7 cellular contexts compared by ENCODE assay signal in genomic region chr1:93056649-93057048, GRCh38.
"Had no signal": no experiment of that assay in that cellular context is flagged by ENCODE, and none has a peak within 500 bp of the region (broad histone marks: within the 10 kb centered on the region; RNA-seq: fewer than 3 reads in every experiment).

No MANE protein-coding gene starts in this region.

- H3K27ac ChIP-seq: GM23248, HL-60 had no signal

- H2AFZ ChIP-seq: GM23248 had no signal

- H3K4me1 ChIP-seq: HAP-1 had no signal

- H3K36me3 ChIP-seq: HAP-1 had no signal

- FAIRE-seq: H54, HepG2 had no signal

- DNase-seq: GOT3 had no signal

- H3K4me3 ChIP-seq: GM23248, HAP-1 had no signal

- ATAC-seq: HCT116, HepG2 had no signal

- H3K9me3 ChIP-seq: HAP-1 had no signal

- H3K9ac ChIP-seq: GM23248 had no signal
